Comparison of ENCODE assay signal across 22 cellular contexts in the genomic region with DNA sequence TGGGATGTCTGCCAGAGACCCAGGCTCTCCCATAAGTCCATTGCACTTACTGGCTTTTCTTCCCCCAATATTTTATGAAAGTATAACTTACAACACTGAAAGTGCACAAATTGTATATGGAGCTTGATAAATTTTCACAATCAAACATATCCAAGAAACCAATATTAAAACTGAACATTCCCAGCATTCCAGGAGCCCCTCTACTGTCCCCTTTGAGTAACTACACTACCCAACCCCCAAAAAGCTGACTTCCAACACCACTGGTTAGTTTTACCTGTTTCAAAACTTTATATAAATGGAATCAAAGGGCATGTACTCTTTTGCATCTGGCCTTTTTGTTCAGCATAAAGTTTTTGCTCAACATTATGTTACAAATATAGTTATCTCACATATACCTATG. TPM values are rescaled to one million over a fixed set of nuclear protein-coding genes. Genes with fewer than 3 reads are reported as not detected.
"Had no signal": no experiment of that assay in that cellular context is flagged by ENCODE, and none has a peak within 500 bp of the region (broad histone marks: within the 10 kb centered on the region; RNA-seq: fewer than 3 reads in every experiment).

No MANE protein-coding gene starts in this region.

- H3K27me3 ChIP-seq: sigmoid colon, upper lobe of right lung had no signal

- H3K9me3 ChIP-seq: left ventricle myocardium inferior, sigmoid colon, upper lobe of right lung had no signal

- H3K4me1 ChIP-seq: parathyroid adenoma, sigmoid colon, upper lobe of right lung had no signal

- DNase-seq: activated CD4-positive, alpha-beta T cell treated with anti-CD3 and anti-CD28 coated beads, Interleukin-2, amount 50 U/mL, for 1 hour; activated CD4-positive, CD25-positive, alpha-beta regulatory T cell treated with anti-CD3 and anti-CD28 coated beads, Interleukin-2, amount 50 U/mL, for 72 hours; activated CD8-positive, alpha-beta T cell treated with anti-CD3 and anti-CD28 coated beads, Interleukin-2, amount 10 ng/mL, durations not matched to agents 7 days and 5 days; aorta; foreskin fibroblast; immature natural killer cell; kidney glomerular epithelial cell; left ventricle myocardium inferior; natural killer cell; sigmoid colon; stimulated activated CD4-positive, alpha-beta T cell treated with anti-CD3 and anti-CD28 coated beads, Interleukin-2, amount 100 ng/mL, for 48 hours; stimulated activated CD8-positive, alpha-beta memory T cell treated with anti-CD3 and anti-CD28 coated beads, Interleukin-4, amount 100 ng/mL, for 48 hours; stimulated activated naive CD4-positive, alpha-beta T cell; upper lobe of right lung had no signal

- H2AFZ ChIP-seq: parathyroid adenoma had no signal

- H3K79me2 ChIP-seq: parathyroid adenoma had no signal

- H3K36me3 Mint-ChIP-seq: immature natural killer cell, natural killer cell had no signal

- H3K4me3 ChIP-seq: coronary artery, left ventricle myocardium inferior, sigmoid colon, upper lobe of right lung had no signal

- H3K9ac ChIP-seq: parathyroid adenoma had no signal

- H3K4me3 Mint-ChIP-seq: activated CD8-positive, alpha-beta T cell treated with anti-CD3 and anti-CD28 coated beads, Interleukin-2, amount 10 ng/mL, durations not matched to agents 7 days and 5 days; activated T-helper 17 cell treated with anti-CD3 and anti-CD28 coated beads, Interleukin-2, amount 50 U/mL, for 72 hours; central memory CD8-positive, alpha-beta T cell; immature natural killer cell; natural killer cell; T-helper 2 cell treated with Interferon-gamma antibody and Interleukin-4, amounts not matched to agents 5 μg/mL and 100 μg/mL, for 36 hours had no signal

- H3K9me3 Mint-ChIP-seq: activated naive CD4-positive, alpha-beta T cell treated with anti-CD3 and anti-CD28 coated beads, Interleukin-2, amount 50 U/mL, for 72 hours; activated T-helper 17 cell treated with anti-CD3 and anti-CD28 coated beads, Interleukin-2, amount 50 U/mL, for 72 hours; central memory CD8-positive, alpha-beta T cell; natural killer cell; T-helper 2 cell treated with Interferon-gamma antibody and Interleukin-4, amounts not matched to agents 5 μg/mL and 100 μg/mL, for 36 hours had no signal

- H3K27ac ChIP-seq: coronary artery, epithelial cell of prostate, left ventricle myocardium inferior, parathyroid adenoma, sigmoid colon, upper lobe of right lung, VCaP had no signal

- H3K27ac Mint-ChIP-seq: activated CD8-positive, alpha-beta T cell treated with anti-CD3 and anti-CD28 coated beads, Interleukin-2, amount 10 ng/mL, durations not matched to agents 7 days and 5 days; activated naive CD4-positive, alpha-beta T cell treated with anti-CD3 and anti-CD28 coated beads, Interleukin-2, amount 50 U/mL, for 72 hours; activated T-helper 17 cell treated with anti-CD3 and anti-CD28 coated beads, Interleukin-2, amount 50 U/mL, for 72 hours; immature natural killer cell; natural killer cell; T-helper 2 cell treated with Interferon-gamma antibody and Interleukin-4, amounts not matched to agents 5 μg/mL and 100 μg/mL, for 36 hours had no signal

- H3K27me3 Mint-ChIP-seq: activated T-helper 17 cell treated with anti-CD3 and anti-CD28 coated beads, Interleukin-2, amount 50 U/mL, for 72 hours had no signal

- H3K36me3 ChIP-seq: left ventricle myocardium inferior, sigmoid colon, upper lobe of right lung had no signal

RNA-seq across cellular contexts. Expression of a gene that starts 35.2 kb away (rescaled TPM):
- total RNA-seq: activated CD8-positive, alpha-beta T cell treated with anti-CD3 and anti-CD28 coated beads, Interleukin-2, amount 10 ng/mL, durations not matched to agents 7 days and 5 days; activated naive CD4-positive, alpha-beta T cell treated with anti-CD3 and anti-CD28 coated beads, Interleukin-2, amount 50 U/mL, for 72 hours; activated T-helper 17 cell treated with anti-CD3 and anti-CD28 coated beads, Interleukin-2, amount 50 U/mL, for 72 hours had no signal
